In the genomic region with DNA sequence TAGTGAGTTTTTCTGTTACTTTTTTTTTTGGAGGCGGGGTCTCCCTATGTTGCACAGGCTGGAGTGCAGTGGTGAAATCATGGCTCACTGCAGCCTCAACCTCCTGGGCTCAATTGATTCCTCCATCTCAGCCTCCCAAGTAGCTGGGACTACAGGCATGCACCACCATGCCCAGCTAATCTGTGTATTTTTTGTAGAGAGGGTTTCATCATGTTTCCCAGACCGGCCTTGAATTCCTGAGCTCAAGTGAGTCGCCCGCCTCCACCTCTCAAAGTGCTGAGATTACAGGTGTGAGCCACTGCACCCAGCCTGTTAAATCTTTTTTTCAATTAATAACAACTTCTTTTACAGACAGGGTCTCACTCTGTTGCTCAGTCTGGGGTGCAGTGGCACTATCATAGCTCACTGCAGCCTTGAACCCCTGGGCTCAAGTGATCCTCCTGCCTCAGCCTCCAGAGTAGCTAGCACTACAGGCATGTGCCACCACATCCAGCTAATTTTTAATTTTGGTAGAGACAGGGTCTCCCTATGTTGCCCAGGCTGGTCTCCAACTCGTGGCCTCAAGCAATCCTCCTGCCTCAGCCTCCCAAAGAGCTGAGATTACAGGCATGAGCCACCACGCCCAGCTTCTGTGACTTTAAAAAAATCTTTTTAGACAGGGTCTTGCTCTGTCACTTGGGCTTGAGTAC, we compare ENCODE assay signal across 5 cellular contexts. TPM values are rescaled to one million over a fixed set of nuclear protein-coding genes. Genes with fewer than 3 reads are reported as not detected.
DNase-seq lines count a peak whose midpoint lies in the region; ATAC-seq, FAIRE-seq and TF ChIP-seq lines count a peak whose summit lies in the region.
"Not testable (repeated sequence)": the region's sequence is repeated elsewhere in the genome, so short reads cannot be mapped to it uniquely, and the experiment has no call there.

No MANE protein-coding gene starts in this region.

- CTCF ChIA-PET in RWPE1 (lab: Yijun Ruan, JAX): interaction anchor here (0.7 to 1.5 kb wide), 2 partner anchors 64 to 122 kb away, joined by 5 to 7 read pairs; no protein-coding TSS in a partner anchor
- CTCF ChIA-PET in WTC11 (lab: Charles Lee): interaction anchor here (1.1 to 1.7 kb wide), 4 partner anchors 45 to 168 kb away, joined by 3 to 4 read pairs (median 4); a partner anchor contains a TSS
- CTCF ChIA-PET in K562 (lab: Yijun Ruan, JAX; ENCODE audit: low intra/inter-chr PET ratio); HepG2 (lab: Yijun Ruan, JAX; ENCODE audit: low intra/inter-chr PET ratio, low total read pairs): not testable (repeated sequence)

- H3K9me1 ChIP-seq in K562 (ENCODE audit: control insufficient read depth, insufficient read depth, low read length): not testable (repeated sequence)

- peaks cover 25% of the 10 kb centered on the region for H3K9me3 Mint-ChIP-seq in WTC11

- H4K20me1 ChIP-seq in K562 (replicated peaks; ENCODE audit: control insufficient read depth, insufficient read depth, low read length); HepG2 (ENCODE audit: insufficient read depth, low read length): not testable (repeated sequence)

- not testable (repeated sequence) for TF ChIP-seq CTCF in RWPE1 (conservative IDR thresholded peaks at IDR 0.05; ENCODE audit: low read depth); WTC11 (IDR thresholded peaks at IDR 0.05); K562 (IDR thresholded peaks at IDR 0.05 in 2 of 3, conservative IDR thresholded peaks at IDR 0.05 in 1 of 3; ENCODE audit: insufficient read depth in 2 of 3, low read depth in 1 of 3, low read length in 3 of 3); epithelial cell of esophagus (IDR thresholded peaks at IDR 0.05; ENCODE audit: insufficient read depth, low read depth, low read length, missing control alignments); HepG2 (CRISPR knock-in tag; IDR thresholded peaks at IDR 0.05)

- peak overlapping the region; percentile 38 for H3K27ac ChIP-seq in RWPE1
- H3K27ac ChIP-seq in K562 (ENCODE audit: extremely low read depth, low read depth, low read length); HepG2 (ENCODE audit: extremely low read length, insufficient read depth, low read length): not testable (repeated sequence)

- peaks cover 53% of the 10 kb centered on the region for H3K36me3 Mint-ChIP-seq in WTC11

- not testable (repeated sequence) for H3K27ac Mint-ChIP-seq in WTC11

- not testable (repeated sequence) for H3K4me1 Mint-ChIP-seq in WTC11

- not testable (repeated sequence) for TF ChIP-seq POLR2A in K562 (conservative IDR thresholded peaks at IDR 0.05); HepG2 (IDR thresholded peaks at IDR 0.05; ENCODE audit: insufficient read depth in 1 of 2, low read depth in 2 of 2, low read length in 2 of 2)

- not testable (repeated sequence) for FAIRE-seq in K562 (lab: Jason Lieb, UNC); HepG2 (lab: Jason Lieb, UNC)

- intact Hi-C loops in K562 (cut with micrococcal nuclease): not testable (repeated sequence)
- intact Hi-C loops in HepG2 (cut with micrococcal nuclease; ENCODE audit: unreplicated experiment): loop anchor here (5.0 kb wide), 1 partner anchor 36 kb away; no protein-coding TSS in a partner anchor

- not testable (repeated sequence) for TF ChIP-seq RAD21 in K562 (CRISPR knock-in tag; conservative IDR thresholded peaks at IDR 0.05 in 1 of 2, IDR thresholded peaks at IDR 0.05 in 1 of 2); HepG2 (CRISPR knock-in tag; IDR thresholded peaks at IDR 0.05)

- not testable (repeated sequence) for H3K4me2 ChIP-seq in K562 (ENCODE audit: insufficient read depth, low read length); HepG2 (ENCODE audit: low read depth, low read length)

- not testable (repeated sequence) for H3K9me3 ChIP-seq in K562 (replicated peaks; ENCODE audit: control insufficient read depth, insufficient read depth, low read depth, low read length); HepG2 (ENCODE audit: low read length)

- not testable (repeated sequence) for TF ChIP-seq EP300 in K562 (IDR thresholded peaks at IDR 0.05; ENCODE audit: low read length); HepG2 (IDR thresholded peaks at IDR 0.05; ENCODE audit: low read depth in 2 of 2, low read length in 2 of 2); HepG2 (CRISPR knock-in tag; IDR thresholded peaks at IDR 0.05; ENCODE audit: borderline replicate concordance)

- WGBS in K562 (ENCODE audit: insufficient coverage, low coverage, missing lambda C conversion rate): 97% methylated on average over 6 of the region's 6 CpGs
- WGBS in HepG2 (ENCODE audit: low lambda C conversion rate): 91% methylated on average over 6 of the region's 6 CpGs

- not testable (repeated sequence) for BruUV-seq in K562 (replicated peaks; lab: Mats Ljungman, UMichigan); HepG2 (replicated peaks; lab: Mats Ljungman, UMichigan)

- H3K36me3 ChIP-seq in K562 (ENCODE audit: control insufficient read depth, insufficient read depth, low read length): peaks cover 56% of the 10 kb centered on the region; the same call in 2 of the 3 replicates
- H3K36me3 ChIP-seq in HepG2 (replicated peaks in 1 of 2; ENCODE audit: control insufficient read depth in 1 of 2, insufficient read depth in 2 of 2, low read length in 2 of 2): peaks cover 7 to 23% of the 10 kb centered on the region in 2 experiments

- H3K27me3 Mint-ChIP-seq in WTC11 (ENCODE audit: low read depth): peaks cover 12% of the 10 kb centered on the region

- not testable (repeated sequence) for H3K4me3 Mint-ChIP-seq in WTC11

- in situ Hi-C loops in K562 (cut with MboI): loop anchor here (5.0 kb wide), 1 partner anchor 124 kb away; no protein-coding TSS in a partner anchor
- in situ Hi-C loops in HepG2 (cut with HindIII; ENCODE audit: extremely low pct_ligation_motif_present, low pct_unique_long_range_greater_than_20kb): not testable (repeated sequence)

- DNase-seq in RWPE1 (ENCODE audit: low spot score); WTC11 (ENCODE audit: low spot score); K562 (ENCODE audit: extremely low read depth in 1 of 4, low spot score in 3 of 4): not testable (repeated sequence)
- DNase-seq in epithelial cell of esophagus (ENCODE audit: low read depth) (peak; percentile 56), HepG2 (ENCODE audit: low spot score) (peak; percentile 50)

- not testable (repeated sequence) for H3K27me3 ChIP-seq in K562 (ENCODE audit: control insufficient read depth in 2 of 2, insufficient read depth in 2 of 2, low read length in 2 of 2); HepG2 (ENCODE audit: control insufficient read depth in 1 of 2, insufficient read depth in 2 of 2, low read length in 2 of 2)

- POLR2A ChIA-PET in RWPE1 (lab: Yijun Ruan, JAX; ENCODE audit: low non-redundant PET); WTC11 (lab: Charles Lee): not testable (repeated sequence)
- POLR2A ChIA-PET in K562 (lab: Yijun Ruan, JAX): interaction anchor here (0.6 to 1.2 kb wide), 9 partner anchors 32 to 258 kb away, joined by 3 to 4 read pairs (median 3); a partner anchor contains a TSS
- POLR2A ChIA-PET in HepG2 (lab: Yijun Ruan, JAX): interaction anchor here (0.7 to 3.3 kb wide), 11 partner anchors 9 to 129 kb away, joined by 3 to 15 read pairs (median 8); a partner anchor contains a TSS

- not testable (repeated sequence) for H3K4me1 ChIP-seq in K562 (replicated peaks in 1 of 2; ENCODE audit: control insufficient read depth in 2 of 2, insufficient read depth in 2 of 2, low read length in 2 of 2)
- H3K4me1 ChIP-seq in HepG2 (ENCODE audit: insufficient read depth, low read length): peaks cover 70% of the 10 kb centered on the region

- not testable (repeated sequence) for H3K79me2 ChIP-seq in K562 (ENCODE audit: control insufficient read depth, insufficient read depth, low read length); HepG2 (ENCODE audit: insufficient read depth, low read length)

- H2AFZ ChIP-seq in K562 (ENCODE audit: low read depth, low read length); HepG2 (ENCODE audit: low read length): not testable (repeated sequence)

- ATAC-seq in WTC11, K562: not testable (repeated sequence)
- peak; percentile 26 for ATAC-seq in HepG2

- H3K9ac ChIP-seq in K562 (ENCODE audit: insufficient read depth in 1 of 2, low read depth in 2 of 2, low read length in 2 of 2); HepG2 (ENCODE audit: insufficient read depth, low read depth, low read length): not testable (repeated sequence)

- not testable (repeated sequence) for H3K4me3 ChIP-seq in K562; epithelial cell of esophagus (ENCODE audit: low read length); HepG2 (replicated peaks in 1 of 3; ENCODE audit: insufficient read depth in 1 of 3, low read depth in 2 of 3, low read length in 3 of 3)

RNA-seq across cellular contexts. Expression of a gene that starts 14.4 kb away (rescaled TPM):
- total RNA-seq in WTC11 (2021) (14.6 to 15.6 TPM (median 15.4 TPM) in 3 replicates), K562 (2014; rRNA removed) (15.1 and 20.0 TPM in 2 replicates), K562 (2014; rRNA removed; fragmentation: Illumina TruSeq; extraction: Trizol) (11.9 and 14.2 TPM in 2 replicates), K562 (2015; rRNA removed; fragmentation: Illumina TruSeq; extraction: Trizol) (11.8 and 12.8 TPM in 2 replicates), K562 (2021) (17.8 and 20.6 TPM in 2 replicates), HepG2 (2016; rRNA removed; fragmentation: Illumina TruSeq; extraction: Trizol) (36.6 and 45.9 TPM in 2 replicates)
- total RNA-seq in K562 (2011; cell fraction: chromatin; rRNA removed; ENCODE audit: low replicate concordance): 62.9 and 93.5 TPM in 2 replicates
- 46.9 and 48.3 TPM in 2 replicates for total RNA-seq in K562 (2011; cell fraction: nucleolus; rRNA removed)
- total RNA-seq in K562 (2011; cell fraction: nucleoplasm; rRNA removed): 55.8 and 62.3 TPM in 2 replicates
- polyA plus RNA-seq in K562 (2011; rRNA removed) (25.3 and 45.8 TPM in 2 replicates), K562 (2014; fragmentation: Illumina TruSeq; extraction: Trizol) (20.4 and 23.7 TPM in 2 replicates), K562 (2014; fragmentation: Nextera tagmentation; extraction: Ambion mirVana) (1 to 10 TPM; 7.0 to 9.5 TPM), K562 (2014; rRNA removed) (20.1 and 21.1 TPM in 2 replicates), HepG2 (2011; rRNA removed) (47.1 and 55.2 TPM in 2 replicates)
- polyA plus RNA-seq in K562 (2011; cell fraction: cytosol; rRNA removed): 29.6 and 54.5 TPM in 2 replicates
- 63.5 and 76.7 TPM in 2 replicates for polyA plus RNA-seq in K562 (2011; cell fraction: nucleus; rRNA removed)
- 14.9 and 35.8 TPM in 2 replicates for polyA plus RNA-seq in K562 (2012)
- 25.0 and 35.4 TPM in 2 replicates for polyA minus RNA-seq in K562 (2011; rRNA and poly(A)+ RNA removed)
- 11.8 and 18.3 TPM in 2 replicates for polyA minus RNA-seq in K562 (2011; cell fraction: cytosol; rRNA and poly(A)+ RNA removed)
- polyA minus RNA-seq in K562 (2011; cell fraction: nucleus; rRNA and poly(A)+ RNA removed): 13.1 and 31.0 TPM in 2 replicates
- total RNA-seq in HepG2 (2016; cell fraction: cytosol; rRNA removed; fragmentation: Illumina TruSeq; extraction: Trizol; ENCODE audit: low read depth): 24.9 and 29.1 TPM in 2 replicates
- 36.8 and 43.1 TPM in 2 replicates for total RNA-seq in HepG2 (2016; cell fraction: insoluble cytoplasmic fraction; rRNA removed; fragmentation: Illumina TruSeq; extraction: Trizol)
- total RNA-seq in HepG2 (2016; cell fraction: membrane; rRNA removed; fragmentation: Illumina TruSeq; extraction: Trizol): 49.8 and 56.6 TPM in 2 replicates
- total RNA-seq in HepG2 (2016; cell fraction: nucleus; rRNA removed; fragmentation: Illumina TruSeq; extraction: Trizol): 26.9 and 31.0 TPM in 2 replicates
- 46.2 and 50.9 TPM in 2 replicates for polyA plus RNA-seq in HepG2 (2011; cell fraction: cytosol; rRNA removed)
- 67.6 and 73.0 TPM in 2 replicates for polyA plus RNA-seq in HepG2 (2011; cell fraction: nucleus; rRNA removed)
- polyA plus RNA-seq in HepG2 (2012): 26.7 and 33.9 TPM in 2 replicates
- 27.0 and 32.1 TPM in 2 replicates for polyA plus RNA-seq in HepG2 (2016; cell fraction: cytosol; fragmentation: Illumina TruSeq; extraction: Trizol; ENCODE audit: low read depth)
- 46.6 and 47.0 TPM in 2 replicates for polyA plus RNA-seq in HepG2 (2016; cell fraction: insoluble cytoplasmic fraction; fragmentation: Illumina TruSeq; extraction: Trizol; ENCODE audit: low read depth)
- 37.5 and 43.9 TPM in 2 replicates for polyA plus RNA-seq in HepG2 (2016; cell fraction: membrane; fragmentation: Illumina TruSeq; extraction: Trizol; ENCODE audit: low read depth)
- polyA plus RNA-seq in HepG2 (2016; cell fraction: nucleus; fragmentation: Illumina TruSeq; extraction: Trizol; ENCODE audit: insufficient read depth, low read depth): 57.7 and 59.0 TPM in 2 replicates
- polyA minus RNA-seq in HepG2 (2011; rRNA and poly(A)+ RNA removed; ENCODE audit: low replicate concordance): 35.8 and 117 TPM in 2 replicates
- 21.9 and 28.9 TPM in 2 replicates for polyA minus RNA-seq in HepG2 (2011; cell fraction: cytosol; rRNA and poly(A)+ RNA removed)
- polyA minus RNA-seq in HepG2 (2011; cell fraction: nucleus; rRNA and poly(A)+ RNA removed): 37.1 and 38.0 TPM in 2 replicates
